Comparison of ENCODE assay signal across 27 cellular contexts in genomic region chr3:63387568-63387967, GRCh38.
A peak's percentile ranks its signal among the peaks of the same experiment; 100 is the strongest.
DNase-seq lines count a peak whose midpoint lies in the region; ATAC-seq, FAIRE-seq and TF ChIP-seq lines count a peak whose summit lies in the region.
"Had no signal": no experiment of that assay in that cellular context is flagged by ENCODE, and none has a peak within 500 bp of the region (broad histone marks: within the 10 kb centered on the region; RNA-seq: fewer than 3 reads in every experiment).

No MANE protein-coding gene starts in this region.

- no peak for FAIRE-seq in bronchial epithelial cell (lab: Jason Lieb, UNC)

- no peaks in the 10 kb centered on the region for H3K27me3 Mint-ChIP-seq in activated CD4-positive, alpha-beta T cell treated with anti-CD3 and anti-CD28 coated beads, Interleukin-2, amount 10 ng/mL, durations not matched to agents 7 days and 5 days
- H3K27me3 Mint-ChIP-seq: activated naive CD8-positive, alpha-beta T cell treated with anti-CD3 and anti-CD28 coated beads for 36 hours had no signal

- intact Hi-C loops in left ventricle myocardium superior (cut with micrococcal nuclease) (no loop called here), lower lobe of right lung (cut with DNase I) (no loop called here), adrenal gland (cut with DNase I) (no loop called here)

- no peak for TF ChIP-seq POLR2A in adrenal gland (IDR thresholded peaks at IDR 0.05)

- no peaks in the 10 kb centered on the region for H3K9me3 Mint-ChIP-seq in activated CD4-positive, alpha-beta T cell treated with anti-CD3 and anti-CD28 coated beads, Interleukin-2, amount 10 ng/mL, durations not matched to agents 7 days and 5 days
- H3K9me3 Mint-ChIP-seq: activated naive CD8-positive, alpha-beta T cell treated with anti-CD3 and anti-CD28 coated beads for 36 hours; mesothelial cell of epicardium; nephron; T-helper 1 cell treated with Interleukin-12 subunit alpha and Interleukin-12 subunit beta and Interleukin-4 antibody, amounts not matched to agents 30 μg/mL and 1 μg/mL, for 36 hours had no signal

- no peaks in the 10 kb centered on the region for H3K4me1 Mint-ChIP-seq in activated CD4-positive, alpha-beta T cell treated with anti-CD3 and anti-CD28 coated beads, Interleukin-2, amount 10 ng/mL, durations not matched to agents 7 days and 5 days
- H3K4me1 Mint-ChIP-seq: activated naive CD8-positive, alpha-beta T cell treated with anti-CD3 and anti-CD28 coated beads for 36 hours; CD14-positive monocyte; immature natural killer cell; nephron had no signal

- no peak overlapping the region for H3K27ac Mint-ChIP-seq in activated CD4-positive, alpha-beta T cell treated with anti-CD3 and anti-CD28 coated beads, Interleukin-2, amount 10 ng/mL, durations not matched to agents 7 days and 5 days
- H3K27ac Mint-ChIP-seq: activated CD8-positive, alpha-beta T cell treated with anti-CD3 and anti-CD28 coated beads, Interleukin-2, amount 10 ng/mL, durations not matched to agents 7 days and 5 days; activated naive CD8-positive, alpha-beta T cell treated with anti-CD3 and anti-CD28 coated beads for 36 hours; CD14-positive monocyte; immature natural killer cell; mesothelial cell of epicardium; nephron; T-helper 1 cell treated with Interleukin-12 subunit alpha and Interleukin-12 subunit beta and Interleukin-4 antibody, amounts not matched to agents 30 μg/mL and 1 μg/mL, for 36 hours had no signal

- H3K9me3 ChIP-seq in cardiac muscle cell (ENCODE audit: low read depth): no peaks in the 10 kb centered on the region
- no peaks in the 10 kb centered on the region for H3K9me3 ChIP-seq in lower lobe of right lung
- no peaks in the 10 kb centered on the region for H3K9me3 ChIP-seq in adrenal gland (replicated peaks in 1 of 3)
- H3K9me3 ChIP-seq: heart left ventricle, psoas muscle, thoracic aorta had no signal

- CTCF ChIA-PET in activated CD4-positive, alpha-beta T cell treated with anti-CD3 and anti-CD28 coated beads, Interleukin-2, amount 10 ng/mL, durations not matched to agents 7 days and 5 days (lab: Charles Lee): no interaction called here

- H3K4me3 Mint-ChIP-seq in activated CD4-positive, alpha-beta T cell treated with anti-CD3 and anti-CD28 coated beads, Interleukin-2, amount 10 ng/mL, durations not matched to agents 7 days and 5 days: no peak overlapping the region
- H3K4me3 Mint-ChIP-seq: activated CD8-positive, alpha-beta T cell treated with anti-CD3 and anti-CD28 coated beads, Interleukin-2, amount 10 ng/mL, durations not matched to agents 7 days and 5 days; activated naive CD8-positive, alpha-beta T cell treated with anti-CD3 and anti-CD28 coated beads for 36 hours; CD14-positive monocyte; immature natural killer cell; mesothelial cell of epicardium; nephron; T-helper 1 cell treated with Interleukin-12 subunit alpha and Interleukin-12 subunit beta and Interleukin-4 antibody, amounts not matched to agents 30 μg/mL and 1 μg/mL, for 36 hours had no signal

- H3K4me3 ChIP-seq in cardiac muscle cell (no peak overlapping the region), bronchial epithelial cell (ENCODE audit: low read depth, low read length) (no peak overlapping the region), lower lobe of right lung (no peak overlapping the region), adrenal gland (no peak overlapping the region)
- H3K4me3 ChIP-seq: heart left ventricle, psoas muscle, thoracic aorta had no signal

- DNase-seq in cardiac muscle cell (ENCODE audit: low read depth in 1 of 2, low spot score in 1 of 2): peak; percentile 4 to 39
- no peak for DNase-seq in left ventricle myocardium superior
- DNase-seq in bronchial epithelial cell (ENCODE audit: low read depth): peak; percentile 34
- no peak for DNase-seq in lower lobe of right lung
- DNase-seq in SKM-1 treated with dmso at 0.1 percent for 144 hours (lab: John Stamatoyannopoulos, UW; ENCODE audit: unreplicated experiment): no peak
- no peak for DNase-seq in activated CD4-positive, CD25-positive, alpha-beta regulatory T cell treated with anti-CD3 and anti-CD28 coated beads, Interleukin-2, amount 50 U/mL, for 72 hours
- no peak for DNase-seq in adrenal gland
- no peak for DNase-seq in activated CD4-positive, alpha-beta T cell treated with anti-CD3 and anti-CD28 coated beads, Interleukin-2, amount 10 ng/mL, durations not matched to agents 7 days and 5 days
- DNase-seq: activated CD8-positive, alpha-beta T cell treated with anti-CD3 and anti-CD28 coated beads, Interleukin-2, amount 10 ng/mL, durations not matched to agents 7 days and 5 days; activated naive CD8-positive, alpha-beta T cell treated with anti-CD3 and anti-CD28 coated beads for 36 hours; activated T-cell treated with anti-CD3 and anti-CD28 coated beads, Interleukin-2, amount 50 U/mL, for 48 hours; central memory CD4-positive, alpha-beta T cell; heart left ventricle; immature natural killer cell; IMR-90; MM.1S; NCI-H1930; NCI-H510A; psoas muscle; SHP77; WERI-Rb-1 had no signal

- H3K36me3 ChIP-seq in cardiac muscle cell (no peaks in the 10 kb centered on the region), bronchial epithelial cell (ENCODE audit: control insufficient read depth, insufficient read depth, low read length) (no peaks in the 10 kb centered on the region), lower lobe of right lung (no peaks in the 10 kb centered on the region), adrenal gland (replicated peaks in 1 of 2) (no peaks in the 10 kb centered on the region)
- H3K36me3 ChIP-seq: heart left ventricle, thoracic aorta, WERI-Rb-1 had no signal

- H3K4me1 ChIP-seq in cardiac muscle cell (ENCODE audit: low read depth) (peaks cover 4% of the 10 kb centered on the region), lower lobe of right lung (no peaks in the 10 kb centered on the region), adrenal gland (replicated peaks in 1 of 2) (no peaks in the 10 kb centered on the region)
- H3K4me1 ChIP-seq: heart left ventricle, psoas muscle had no signal

- H3K27ac ChIP-seq in cardiac muscle cell (no peak overlapping the region), lower lobe of right lung (no peak overlapping the region), adrenal gland (no peak overlapping the region)
- H3K27ac ChIP-seq: heart left ventricle, psoas muscle, thoracic aorta, WERI-Rb-1 had no signal

- POLR2A ChIA-PET in activated CD4-positive, alpha-beta T cell treated with anti-CD3 and anti-CD28 coated beads, Interleukin-2, amount 10 ng/mL, durations not matched to agents 7 days and 5 days (lab: Charles Lee): no interaction called here

- 72 to 86% (median 79%) methylated on average over 3 of the region's 3 CpGs for WGBS in adrenal gland, 4 donors

- ATAC-seq in left ventricle myocardium superior (no peak), lower lobe of right lung (peak; percentile 67 to 69)
- ATAC-seq: activated CD8-positive, alpha-beta T cell treated with anti-CD3 and anti-CD28 coated beads, Interleukin-2, amount 10 ng/mL, durations not matched to agents 7 days and 5 days; esophagus mucosa; heart left ventricle; psoas muscle had no signal

- peaks cover 40% of the 10 kb centered on the region for H3K27me3 ChIP-seq in cardiac muscle cell
- peaks cover 3% of the 10 kb centered on the region for H3K27me3 ChIP-seq in bronchial epithelial cell (ENCODE audit: control insufficient read depth, insufficient read depth, low read length)
- no peaks in the 10 kb centered on the region for H3K27me3 ChIP-seq in lower lobe of right lung (ENCODE audit: low read depth)
- H3K27me3 ChIP-seq in adrenal gland: no peaks in the 10 kb centered on the region

- no peaks in the 10 kb centered on the region for H3K36me3 Mint-ChIP-seq in activated CD4-positive, alpha-beta T cell treated with anti-CD3 and anti-CD28 coated beads, Interleukin-2, amount 10 ng/mL, durations not matched to agents 7 days and 5 days (ENCODE audit: low read depth)
- H3K36me3 Mint-ChIP-seq: activated naive CD8-positive, alpha-beta T cell treated with anti-CD3 and anti-CD28 coated beads for 36 hours; CD14-positive monocyte; immature natural killer cell; mesothelial cell of epicardium had no signal

- TF ChIP-seq CTCF in cardiac muscle cell (IDR thresholded peaks at IDR 0.05; ENCODE audit: low read depth, low read length) (no peak), bronchial epithelial cell (IDR thresholded peaks at IDR 0.05; ENCODE audit: insufficient read depth, low read length, severe bottlenecking) (no peak), lower lobe of right lung (IDR thresholded peaks at IDR 0.05) (no peak), adrenal gland (IDR thresholded peaks at IDR 0.05) (no peak)

Comparison
In these comparisons a context has a peak if more than half of its experiments do, and no peak if none do; other contexts are left out.
1. DNase-seq: peak in cardiac muscle cell (2 of 2) and bronchial epithelial cell (single experiment); none in left ventricle myocardium superior (single experiment), lower lobe of right lung (single experiment), SKM-1 treated with dmso at 0.1 percent for 144 hours (single experiment), activated CD4-positive, CD25-positive, alpha-beta regulatory T cell treated with anti-CD3 and anti-CD28 coated beads, Interleukin-2, amount 50 U/mL, for 72 hours (single experiment), adrenal gland (0 of 7) and activated CD4-positive, alpha-beta T cell treated with anti-CD3 and anti-CD28 coated beads, Interleukin-2, amount 10 ng/mL, durations not matched to agents 7 days and 5 days (single experiment).